ENCODE assay signal across 17 cellular contexts in the genomic region with DNA sequence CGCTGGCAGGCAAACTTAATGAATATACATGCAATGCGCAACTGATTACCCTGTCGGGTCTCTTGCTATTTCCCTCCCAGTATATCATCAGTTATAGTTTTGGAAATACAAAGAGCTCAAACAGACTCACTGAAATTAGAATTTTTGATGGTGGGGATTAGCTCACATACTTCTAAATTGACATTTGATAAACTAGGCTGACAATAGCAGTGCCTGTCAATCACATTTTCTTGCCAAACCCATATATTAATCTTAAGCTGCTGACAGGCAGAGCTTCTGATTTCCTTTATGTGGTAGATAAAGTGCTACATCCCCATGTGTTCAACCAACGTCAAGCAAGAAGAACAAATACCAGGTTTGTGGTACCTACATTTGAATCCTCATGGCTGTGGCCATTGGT.
"Had no signal": no experiment of that assay in that cellular context is flagged by ENCODE, and none has a peak within 500 bp of the region (broad histone marks: within the 10 kb centered on the region; RNA-seq: fewer than 3 reads in every experiment).

No MANE protein-coding gene starts in this region.

- H3K27ac ChIP-seq: RWPE1 had no signal

- DNase-seq: Karpas-422, KG1, MM.1S, NCI-H1092 treated with DMSO at 0.1 percent for 48 hours, NCI-H1436, NCI-H187, NCI-H2029, NCI-H2081 treated with DMSO at 0.1 percent for 48 hours, NCI-H2171, NCI-H226, NCI-H446, NCI-H510A, NCI-H524 treated with DMSO at 0.1 percent for 48 hours, NCI-H69, NCI-H774, SHP77 had no signal
